Comparison of ENCODE assay signal across 8 cellular contexts in the genomic region with DNA sequence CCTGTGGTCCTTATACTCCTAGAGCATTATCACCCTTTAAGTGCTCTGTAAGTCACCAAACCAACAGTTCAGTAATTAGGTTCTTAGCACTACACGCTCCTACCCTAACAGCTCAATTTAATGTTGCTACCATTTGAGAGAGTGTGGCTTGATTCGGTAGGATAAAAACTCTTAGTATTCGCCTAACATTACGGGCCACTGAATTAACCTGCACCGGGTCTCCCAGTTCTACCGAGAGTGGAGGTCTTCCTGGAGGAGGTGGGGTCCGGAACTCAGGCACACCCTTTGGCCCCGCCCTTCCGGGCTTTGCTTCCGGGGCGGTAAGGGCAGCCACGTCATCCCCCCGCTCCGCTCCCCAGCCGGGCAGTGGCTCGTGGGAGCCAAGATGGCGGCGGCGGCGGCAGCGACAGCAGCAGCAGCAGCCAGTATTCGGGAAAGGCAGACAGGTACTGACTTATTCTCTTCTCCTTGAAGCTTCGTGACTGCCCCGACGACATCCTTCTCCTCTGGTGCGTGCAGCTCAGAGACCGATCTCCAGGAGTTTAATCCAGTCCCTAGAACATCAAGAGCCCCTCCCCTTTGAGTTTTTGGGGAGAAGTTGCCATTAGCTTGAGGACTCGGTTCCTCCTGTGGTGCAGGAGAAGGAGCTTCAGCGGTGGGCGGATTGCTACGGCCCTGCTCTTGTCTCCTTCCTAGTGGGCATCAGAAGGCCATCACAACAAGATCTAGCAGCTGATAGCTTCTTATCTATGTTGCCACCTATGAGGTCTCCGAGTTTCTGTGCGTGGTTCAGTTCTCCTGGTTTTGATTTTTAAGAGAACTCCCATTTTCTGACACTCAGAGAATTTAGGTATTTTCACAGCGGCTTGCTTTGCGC.
DNase-seq lines count a peak whose midpoint lies in the region; ATAC-seq and TF ChIP-seq lines count a peak whose summit lies in the region.

A gene with protein sequence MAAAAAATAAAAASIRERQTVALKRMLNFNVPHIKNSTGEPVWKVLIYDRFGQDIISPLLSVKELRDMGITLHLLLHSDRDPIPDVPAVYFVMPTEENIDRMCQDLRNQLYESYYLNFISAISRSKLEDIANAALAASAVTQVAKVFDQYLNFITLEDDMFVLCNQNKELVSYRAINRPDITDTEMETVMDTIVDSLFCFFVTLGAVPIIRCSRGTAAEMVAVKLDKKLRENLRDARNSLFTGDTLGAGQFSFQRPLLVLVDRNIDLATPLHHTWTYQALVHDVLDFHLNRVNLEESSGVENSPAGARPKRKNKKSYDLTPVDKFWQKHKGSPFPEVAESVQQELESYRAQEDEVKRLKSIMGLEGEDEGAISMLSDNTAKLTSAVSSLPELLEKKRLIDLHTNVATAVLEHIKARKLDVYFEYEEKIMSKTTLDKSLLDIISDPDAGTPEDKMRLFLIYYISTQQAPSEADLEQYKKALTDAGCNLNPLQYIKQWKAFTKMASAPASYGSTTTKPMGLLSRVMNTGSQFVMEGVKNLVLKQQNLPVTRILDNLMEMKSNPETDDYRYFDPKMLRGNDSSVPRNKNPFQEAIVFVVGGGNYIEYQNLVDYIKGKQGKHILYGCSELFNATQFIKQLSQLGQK (plus strand): TSS at position 366 of the 877 bp plus-strand sequence. CDS start 20 bp downstream, at position 386.

- TF ChIP-seq CTCF in AG09309 (IDR thresholded peaks at IDR 0.05; ENCODE audit: control insufficient read depth, insufficient read depth, low read depth, low read length, missing control alignments): no peak

- ATAC-seq in GM19025 (IDR thresholded peaks at IDR 0.05; ENCODE audit: low read depth, unreplicated experiment) (peak; percentile 96), HG03342 (IDR thresholded peaks at IDR 0.05; ENCODE audit: unreplicated experiment) (peak; percentile 93)

- H3K4me3 ChIP-seq in AG09309 (ENCODE audit: control insufficient read depth, low read depth, low read length): peak within 1 kb of the TSS; percentile 73

- DNase-seq in AG09309 (ENCODE audit: low read depth) (peak; percentile 37), NCI-H446 treated with DMSO at 0.1 percent for 48 hours (lab: John Stamatoyannopoulos, UW) (peak; percentile 83), cerebellar nuclear complex (lab: John Stamatoyannopoulos, UW) (peak; percentile 31 to 85), islet precursor cell (peak; percentile 97)
- peak; percentile 95 for DNase-seq in activated CD4-positive, CD25-positive, alpha-beta regulatory T cell treated with anti-CD3 and anti-CD28 coated beads, Interleukin-2, amount 50 U/mL, for 72 hours
- DNase-seq in stimulated activated CD4-positive, alpha-beta T cell treated with anti-CD3 and anti-CD28 coated beads, Interleukin-15, amount 100 ng/mL, for 1 hour (ENCODE audit: low read depth in 1 of 2, low spot score in 1 of 2): peak; percentile 87 to 90

Comparison
In these comparisons a context has a peak if more than half of its experiments do, and no peak if none do; other contexts are left out.
1. Peak in every context shown above with its lines: DNase-seq, ATAC-seq and H3K4me3 ChIP-seq.
2. DNase-seq: peak in every context shown above with its lines; median percentile 97 in islet precursor cell; 95 in activated CD4-positive, CD25-positive, alpha-beta regulatory T cell treated with anti-CD3 and anti-CD28 coated beads, Interleukin-2, amount 50 U/mL, for 72 hours; 88 in stimulated activated CD4-positive, alpha-beta T cell treated with anti-CD3 and anti-CD28 coated beads, Interleukin-15, amount 100 ng/mL, for 1 hour; 83 in NCI-H446 treated with DMSO at 0.1 percent for 48 hours; 58 in cerebellar nuclear complex; 37 in AG09309.